8 cellular contexts compared by ENCODE assay signal in genomic region chr10:97498076-97498840, GRCh38. TPM values are rescaled to one million over a fixed set of nuclear protein-coding genes. Genes with fewer than 3 reads are reported as not detected.
A peak's percentile ranks its signal among the peaks of the same experiment; 100 is the strongest.
DNase-seq lines count a peak whose midpoint lies in the region; TF ChIP-seq lines count a peak whose summit lies in the region.

TSS of gene MMS19 (minus strand) at chr10:97498422. CDS start at chr10:97498384, 38 bp downstream.

- in situ Hi-C loops in HAP-1 (cut with MboI; ENCODE audit: low sequenced_read_pairs) = no loop called here

- H3K9ac ChIP-seq in ES-I3 (ENCODE audit: low read depth, low read length) = peak within 1 kb of the TSS; percentile 98
- H3K9ac ChIP-seq in MM.1S (ENCODE audit: low read length) = peak within 1 kb of the TSS; percentile 96
- H3K9ac ChIP-seq in neural progenitor cell = peak within 1 kb of the TSS; percentile 47

- H3K9me3 ChIP-seq in ES-I3 (ENCODE audit: control insufficient read depth, insufficient read depth, low read length) (no peaks in the 10 kb centered on the region), HAP-1 (no peaks in the 10 kb centered on the region), MM.1S (replicated peaks; ENCODE audit: insufficient read depth, low read length) (no peaks in the 10 kb centered on the region), neural progenitor cell (ENCODE audit: low read depth) (no peaks in the 10 kb centered on the region)

- peak within 1 kb of the TSS; percentile 64 for H3K27ac Mint-ChIP-seq in neural progenitor cell

- peaks cover 3% of the 10 kb centered on the region for H3K36me3 Mint-ChIP-seq in neural progenitor cell

- peaks cover 13% of the 10 kb centered on the region; the same call in 1 of the 2 replicates for H4K20me1 ChIP-seq in MM.1S (ENCODE audit: insufficient read depth, low read length)
- H4K20me1 ChIP-seq in neural progenitor cell (ENCODE audit: low read depth) = peaks cover 66% of the 10 kb centered on the region

- H2AFZ ChIP-seq in MM.1S (ENCODE audit: low read length) (peak within 1 kb of the TSS; percentile 89), neural progenitor cell (replicated peaks) (peak within 1 kb of the TSS; percentile 89)

- H3F3A ChIP-seq in MM.1S (ENCODE audit: insufficient read depth, low read length) = peaks cover 9% of the 10 kb centered on the region
- peaks cover 35% of the 10 kb centered on the region for H3F3A ChIP-seq in neural progenitor cell (ENCODE audit: low read depth)

- DNase-seq in HAP-1 (ENCODE audit: low spot score in 2 of 2) (peak; percentile 94 to 100), MM.1S (peak; percentile 97), SIG-M5 (lab: John Stamatoyannopoulos, UW) (peak; percentile 12), activated gamma-delta T cell (lab: John Stamatoyannopoulos, UW) (peak; percentile 98), fibroblast of villous mesenchyme (ENCODE audit: low read depth) (peak; percentile 98), neural progenitor cell (ENCODE audit: low spot score) (peak; percentile 100), stromal cell of bone marrow (ENCODE audit: low read depth) (peak; percentile 98)

- H3K79me2 ChIP-seq in MM.1S (ENCODE audit: low read length) (peaks cover 49% of the 10 kb centered on the region), neural progenitor cell (ENCODE audit: low read depth) (peaks cover 59% of the 10 kb centered on the region)

- H3K9me2 ChIP-seq in MM.1S (replicated peaks; ENCODE audit: insufficient read depth, low read length) = no peaks in the 10 kb centered on the region

- H3K27me3 Mint-ChIP-seq in neural progenitor cell (ENCODE audit: insufficient read depth, low read depth) = peaks cover 16% of the 10 kb centered on the region

- peak within 1 kb of the TSS; percentile 83 for H3K4me3 ChIP-seq in HAP-1
- H3K4me3 ChIP-seq in MM.1S (ENCODE audit: low read length) = peak within 1 kb of the TSS; percentile 100
- H3K4me3 ChIP-seq in fibroblast of villous mesenchyme (ENCODE audit: low read depth, low read length) = peak within 1 kb of the TSS; percentile 100
- H3K4me3 ChIP-seq in neural progenitor cell = peak within 1 kb of the TSS; percentile 88

- H3K36me3 ChIP-seq in ES-I3 (ENCODE audit: insufficient read depth, low read length) (no peaks in the 10 kb centered on the region; the same call in 1 of the 2 replicates), HAP-1 (replicated peaks) (peaks cover 13% of the 10 kb centered on the region), MM.1S (replicated peaks; ENCODE audit: insufficient read depth, low read length) (no peaks in the 10 kb centered on the region), neural progenitor cell (no peaks in the 10 kb centered on the region)

- peak within 1 kb of the TSS; percentile 91 for H3K4me3 Mint-ChIP-seq in neural progenitor cell

- peaks cover 19% of the 10 kb centered on the region; the same call in 1 of the 2 replicates for H3K4me1 ChIP-seq in ES-I3 (ENCODE audit: insufficient read depth, low read length)
- peaks cover 13% of the 10 kb centered on the region for H3K4me1 ChIP-seq in HAP-1
- no peaks in the 10 kb centered on the region for H3K4me1 ChIP-seq in MM.1S (ENCODE audit: low read length)
- peaks cover 34% of the 10 kb centered on the region for H3K4me1 ChIP-seq in neural progenitor cell

- TF ChIP-seq CTCF in MM.1S (IDR thresholded peaks at IDR 0.05; ENCODE audit: low read length) (no peak), fibroblast of villous mesenchyme (IDR thresholded peaks at IDR 0.05; ENCODE audit: insufficient read depth, low read depth, low read length) (no peak), neural progenitor cell (IDR thresholded peaks at IDR 0.05) (no peak)

- H3K27ac ChIP-seq in MM.1S (ENCODE audit: low read length) = peak within 1 kb of the TSS; percentile 93
- peak within 1 kb of the TSS; percentile 82 for H3K27ac ChIP-seq in neural progenitor cell

- H3K4me2 ChIP-seq in MM.1S (ENCODE audit: low read depth, low read length) (peak within 1 kb of the TSS; percentile 96), neural progenitor cell (peak within 1 kb of the TSS; percentile 80)

- peaks cover 42% of the 10 kb centered on the region for H3K4me1 Mint-ChIP-seq in neural progenitor cell

- H3K27me3 ChIP-seq in HAP-1 (ENCODE audit: low read depth) (no peaks in the 10 kb centered on the region), MM.1S (replicated peaks; ENCODE audit: insufficient read depth, low read length) (peaks cover 16% of the 10 kb centered on the region), neural progenitor cell (peaks cover 29% of the 10 kb centered on the region)

- no peaks in the 10 kb centered on the region for H3K9me3 Mint-ChIP-seq in neural progenitor cell

RNA-seq across cellular contexts. Expression of gene MMS19, which starts in this region (rescaled TPM):
- 64.1 and 82.0 TPM in 2 replicates for total RNA-seq in fibroblast of villous mesenchyme
- total RNA-seq in neural progenitor cell (ENCODE audit: low replicate concordance) = 127 and 216 TPM in 2 replicates

Comparison
In these comparisons a context has a peak if more than half of its experiments do, and no peak if none do; other contexts are left out.
1. Peak in every context shown above with its lines: DNase-seq, H3K4me3 ChIP-seq and H3K27ac ChIP-seq.
2. H3K9ac ChIP-seq: peak in every context shown above with its lines; median percentile 98 in ES-I3; 96 in MM.1S; 47 in neural progenitor cell.
3. DNase-seq: peak in every context shown above with its lines; median percentile 100 in neural progenitor cell; 98 in activated gamma-delta T cell; 98 in fibroblast of villous mesenchyme; 98 in stromal cell of bone marrow; 97 in HAP-1; 97 in MM.1S; 12 in SIG-M5.